Comparison of ENCODE assay signal across 8 cellular contexts in the genomic region with DNA sequence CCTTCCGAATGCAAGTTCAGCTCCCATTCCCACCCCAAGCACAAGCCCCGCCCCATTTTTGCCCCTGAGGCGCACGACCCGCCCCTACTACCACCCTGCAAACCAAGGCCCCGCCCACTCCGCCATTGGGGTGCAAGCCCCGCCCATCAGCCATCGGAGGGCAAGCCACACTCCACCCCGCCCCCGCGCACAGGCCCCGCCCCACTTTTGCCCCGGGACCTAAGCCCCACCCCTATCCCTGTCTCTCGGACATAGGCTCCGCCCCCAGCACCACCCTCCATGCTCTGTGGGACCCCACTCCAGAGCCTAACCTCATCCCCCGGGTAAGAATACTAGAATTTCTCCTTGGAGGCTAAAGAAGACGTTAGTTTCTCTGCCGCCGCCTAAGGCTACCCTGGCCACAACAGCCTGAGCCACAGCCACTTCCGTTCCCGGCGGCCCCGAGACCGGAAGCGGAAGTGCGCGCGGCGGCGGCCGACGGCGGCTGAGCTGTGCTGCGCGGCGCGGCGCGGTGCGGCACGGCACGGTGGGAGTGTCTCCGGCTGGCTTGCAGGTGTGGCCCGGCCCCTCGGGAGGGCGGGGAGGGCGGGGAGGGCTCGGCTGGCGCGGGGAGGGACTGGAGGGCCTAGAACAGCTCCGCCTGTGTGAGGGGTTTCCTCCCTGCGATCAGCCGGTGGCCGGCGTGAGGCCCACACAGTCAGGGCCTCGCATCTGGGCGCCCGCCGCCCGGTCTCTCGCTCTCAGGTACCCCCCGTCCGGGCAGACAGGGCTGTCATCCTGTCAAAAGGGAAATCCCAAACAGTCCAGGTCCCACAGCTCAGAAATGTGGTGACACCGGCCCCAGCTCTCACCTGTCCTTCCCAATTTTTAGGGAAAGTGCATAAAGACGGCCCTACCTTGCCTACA. TPM values are rescaled to one million over a fixed set of nuclear protein-coding genes. Genes with fewer than 3 reads are reported as not detected.
A peak's percentile ranks its signal among the peaks of the same experiment; 100 is the strongest.
DNase-seq lines count a peak whose midpoint lies in the region; ATAC-seq and TF ChIP-seq lines count a peak whose summit lies in the region.

Gene ZNF333 (plus strand): TSS at position 451 of the 906 bp plus-strand sequence. CDS start 3,444 bp downstream, outside the sequence.

- peak within 1 kb of the TSS; percentile 100 for H3K27ac Mint-ChIP-seq in chondrocyte (ENCODE audit: unreplicated experiment)

- peaks cover 4% of the 10 kb centered on the region for H3K36me3 Mint-ChIP-seq in chondrocyte (ENCODE audit: low read depth)

- H3K27me3 Mint-ChIP-seq in chondrocyte (ENCODE audit: low read depth) = peaks cover 4% of the 10 kb centered on the region

- peak; percentile 93 for TF ChIP-seq POLR2A in GM19099 (IDR thresholded peaks at IDR 0.05; ENCODE audit: extremely low read depth, insufficient read length, low read depth)

- peak within 1 kb of the TSS; percentile 95 for H3K4me3 Mint-ChIP-seq in chondrocyte (ENCODE audit: unreplicated experiment)

- no peak for TF ChIP-seq CTCF in chondrocyte (IDR thresholded peaks at IDR 0.05)

- no peaks in the 10 kb centered on the region for H3K9me3 Mint-ChIP-seq in chondrocyte (ENCODE audit: low read depth)

- peaks cover 22% of the 10 kb centered on the region for H3K4me1 Mint-ChIP-seq in chondrocyte (ENCODE audit: low read depth)

- DNase-seq in AML-193 (lab: John Stamatoyannopoulos, UW) = peak; percentile 84 to 89
- DNase-seq in NCI-H460 (ENCODE audit: extremely low read depth, low read depth) = peak; percentile 86
- peak; percentile 100 for DNase-seq in activated CD4-positive, alpha-beta T cell treated with anti-CD3 and anti-CD28 coated beads for 24 hours (ENCODE audit: low read depth in 2 of 2)
- DNase-seq in chondrocyte (ENCODE audit: low spot score) = peak; percentile 96
- peak; percentile 73 for DNase-seq in kidney glomerular epithelial cell (lab: John Stamatoyannopoulos, UW)
- DNase-seq in stimulated activated CD4-positive, alpha-beta T cell treated with anti-CD3 and anti-CD28 coated beads, Interleukin-15, amount 100 ng/mL, for 48 hours (ENCODE audit: low read depth in 2 of 2) = peak; percentile 98 to 100

- ATAC-seq in HG03378 (IDR thresholded peaks at IDR 0.05; ENCODE audit: unreplicated experiment) = peak; percentile 73

RNA-seq across cellular contexts. Expression of gene ZNF333, which starts in this region (rescaled TPM):
- 6.6 and 9.4 TPM in 2 replicates for total RNA-seq in NCI-H460 (2014; rRNA removed; shearing (Covaris generic))
- 34.4 and 36.8 TPM in 2 replicates for polyA plus RNA-seq in NCI-H460 (2014; cell fraction: nucleus; rRNA removed)
- 13.0 to 19.1 TPM (median 14.7 TPM) in 3 replicates for total RNA-seq in chondrocyte

Comparison
In these comparisons a context has a peak if more than half of its experiments do, and no peak if none do; other contexts are left out.
1. Peak in every context shown above with its lines: DNase-seq and ATAC-seq.